12 cellular contexts compared by ENCODE assay signal in the genomic region with DNA sequence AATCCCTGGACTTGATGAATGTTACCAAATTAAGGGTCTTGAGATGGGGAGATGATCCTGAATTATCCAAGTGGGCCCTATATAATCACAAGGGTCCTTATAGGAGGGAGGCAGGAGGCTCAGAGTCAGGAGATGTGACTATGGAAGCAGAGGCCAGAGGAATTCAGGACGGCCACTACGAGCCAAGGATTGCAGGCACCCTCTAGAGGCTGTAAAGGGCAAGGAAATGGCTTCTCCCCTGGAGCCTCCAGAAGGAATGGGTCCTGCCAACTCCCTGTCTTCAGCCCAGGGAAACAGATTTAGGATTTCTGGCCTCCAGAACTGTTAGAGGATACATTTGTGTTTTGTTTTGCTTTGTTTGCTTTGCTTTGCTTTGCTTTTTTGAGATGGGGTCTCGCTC. TPM values are rescaled to one million over a fixed set of nuclear protein-coding genes. Genes with fewer than 3 reads are reported as not detected.
DNase-seq lines count a peak whose midpoint lies in the region; ATAC-seq and TF ChIP-seq lines count a peak whose summit lies in the region.
"Had no signal": no experiment of that assay in that cellular context is flagged by ENCODE, and none has a peak within 500 bp of the region (broad histone marks: within the 10 kb centered on the region; RNA-seq: fewer than 3 reads in every experiment).

No MANE protein-coding gene starts in this region.

- no peaks in the 10 kb centered on the region for H3K4me1 ChIP-seq in gastrocnemius medialis

- no peaks in the 10 kb centered on the region for H3K9me3 ChIP-seq in gastrocnemius medialis

- H3K27me3 ChIP-seq in dorsolateral prefrontal cortex: no peaks in the 10 kb centered on the region
- peaks cover 0 to 9% (median 0%) of the 10 kb centered on the region in 3 donors for H3K27me3 ChIP-seq in gastrocnemius medialis

- H3K27ac ChIP-seq in dorsolateral prefrontal cortex (peak overlapping the region in 1 of 59 donors; percentile 36), gastrocnemius medialis (no peak overlapping the region)

- DNase-seq in AG09309 (ENCODE audit: low read depth) (no peak), HCEC 1CT (peak; percentile 54), iPS-NIHi11 (ENCODE audit: low spot score) (peak; percentile 55), middle frontal gyrus (ENCODE audit: extremely low spot score, low spot score) (no peak), dorsolateral prefrontal cortex (no peak), gastrocnemius medialis (no peak)
- DNase-seq: activated T-cell treated with anti-CD3 and anti-CD28 coated beads, Interleukin-2, amount 50 U/mL, for 48 hours; retina; stimulated activated CD8-positive, alpha-beta memory T cell treated with anti-CD3 and anti-CD28 coated beads, Interleukin-4, amount 100 ng/mL, for 48 hours had no signal

- H3K36me3 ChIP-seq in gastrocnemius medialis: no peaks in the 10 kb centered on the region

- intact Hi-C loops in dorsolateral prefrontal cortex (cut with DNase I) (loop anchor here in 1 of 2 donors (5.0 kb wide), 1 partner anchor 58 kb away; no protein-coding TSS in a partner anchor), gastrocnemius medialis (cut with DNase I; ENCODE audit: low total_unique reads) (no loop called here)

- H3K4me3 ChIP-seq in AG09309 (ENCODE audit: control insufficient read depth, low read depth, low read length): no peak overlapping the region
- H3K4me3 ChIP-seq in WI38 (ENCODE audit: low read depth, low read length): no peak overlapping the region
- H3K4me3 ChIP-seq in dorsolateral prefrontal cortex: no peak overlapping the region
- H3K4me3 ChIP-seq in gastrocnemius medialis: no peak overlapping the region

- in situ Hi-C loops in gastrocnemius medialis (cut with MboI; ENCODE audit: low sequenced_read_pairs in 4 of 4): loop anchor here in 1 of 4 donors (25.0 kb wide), 1 partner anchor 703 kb away; no protein-coding TSS in a partner anchor

- no peak for TF ChIP-seq POLR2A in gastrocnemius medialis (IDR thresholded peaks at IDR 0.05)

- TF ChIP-seq CTCF in AG09309 (IDR thresholded peaks at IDR 0.05; ENCODE audit: control insufficient read depth, insufficient read depth, low read depth, low read length, missing control alignments) (peak; percentile 73), WI38 (IDR thresholded peaks at IDR 0.05; ENCODE audit: low read depth, low read length) (peak; percentile 44), dorsolateral prefrontal cortex (IDR thresholded peaks at IDR 0.05 in 54 of 56, conservative IDR thresholded peaks at IDR 0.05 in 2 of 56; ENCODE audit: low read depth in 1 of 56, partially characterized antibody in 56 of 56) (peak in 13 of 56 donors; percentile 7 to 37 (median 20)), gastrocnemius medialis (IDR thresholded peaks at IDR 0.05 in 4 of 5, conservative IDR thresholded peaks at IDR 0.05 in 1 of 5) (no peak)

- ATAC-seq in GM21825 (IDR thresholded peaks at IDR 0.05; ENCODE audit: unreplicated experiment) (no peak), gastrocnemius medialis (no peak)

RNA-seq across cellular contexts. Expression of gene BDKRB1, which starts 8.8 kb away (rescaled TPM):
- 1 to 10 TPM in 4 of 120 experiments, under 1 TPM in 48, not detected in 68; 0.24 to 1.3 (median 0.54) TPM for total RNA-seq in dorsolateral prefrontal cortex
- total RNA-seq in gastrocnemius medialis: not detected
- total RNA-seq: T-helper 1 cell treated with Interleukin-12 subunit alpha and Interleukin-12 subunit beta and Interleukin-4 antibody, amounts not matched to agents 30 ng/mL and 1 ng/mL, for 36 hours had no signal

Comparison
In these comparisons a context has a peak if more than half of its experiments do, and no peak if none do; other contexts are left out.
1. DNase-seq: peak in HCEC 1CT (single experiment) and iPS-NIHi11 (single experiment); none in AG09309 (single experiment), middle frontal gyrus (single experiment), dorsolateral prefrontal cortex (0 of 10) and gastrocnemius medialis (0 of 2).
2. CTCF ChIP-seq: peak in AG09309 (single experiment) and WI38 (single experiment); none in gastrocnemius medialis (0 of 5).